Comparison of ENCODE assay signal across 16 cellular contexts in the genomic region with DNA sequence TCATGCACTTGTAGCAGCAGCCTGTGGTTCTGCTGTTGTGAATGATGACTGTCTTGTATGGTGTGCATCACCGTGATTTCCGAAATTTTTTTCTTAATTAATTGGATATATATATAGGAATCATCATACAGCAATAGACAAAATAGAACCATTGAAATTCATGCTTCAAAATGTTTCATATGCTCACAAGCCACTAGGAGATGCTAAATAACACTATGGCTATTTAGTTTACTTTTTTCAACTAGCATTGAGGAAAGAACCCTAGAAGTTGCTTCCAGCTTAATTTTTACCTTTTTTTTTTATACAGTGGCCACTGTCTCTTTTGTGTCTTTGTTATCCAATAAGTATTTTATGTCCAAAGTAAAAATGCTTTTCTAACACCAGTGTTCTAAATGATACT.
DNase-seq lines count a peak whose midpoint lies in the region; ATAC-seq and TF ChIP-seq lines count a peak whose summit lies in the region.
"Had no signal": no experiment of that assay in that cellular context is flagged by ENCODE, and none has a peak within 500 bp of the region (broad histone marks: within the 10 kb centered on the region; RNA-seq: fewer than 3 reads in every experiment).

No MANE protein-coding gene starts in this region.

- H3K27ac ChIP-seq in OCI-LY7 (ENCODE audit: low read depth, low read length, poor library complexity, severe bottlenecking): no peak overlapping the region
- H3K27ac ChIP-seq: ascending aorta, heart right ventricle, suprapubic skin had no signal

- H3K4me2 ChIP-seq in OCI-LY7 (ENCODE audit: low read length): no peak overlapping the region

- H2AFZ ChIP-seq in OCI-LY7 (ENCODE audit: low read length): no peak overlapping the region

- H3K9me3 Mint-ChIP-seq in glutamatergic neuron (ENCODE audit: unreplicated experiment): no peaks in the 10 kb centered on the region

- intact Hi-C loops in OCI-LY7 (cut with micrococcal nuclease; ENCODE audit: unreplicated experiment): no loop called here

- H3K4me1 ChIP-seq in OCI-LY7 (ENCODE audit: insufficient read depth, low read length, poor library complexity, severe bottlenecking): no peaks in the 10 kb centered on the region
- H3K4me1 ChIP-seq: ascending aorta had no signal

- no peak for DNase-seq in BJ (ENCODE audit: low read depth)
- DNase-seq in Kasumi-1 (lab: John Stamatoyannopoulos, UW): peak; percentile 6 to 24
- DNase-seq in astrocyte of the spinal cord (ENCODE audit: low read depth, low spot score): peak; percentile 29
- DNase-seq in kidney epithelial cell (ENCODE audit: low read depth): no peak
- no peak for DNase-seq in OCI-LY7 (ENCODE audit: low spot score)
- no peak for DNase-seq in NCI-H1436 treated with DMSO at 0.1 percent for 48 hours (lab: John Stamatoyannopoulos, UW)
- DNase-seq in glutamatergic neuron: no peak
- DNase-seq: activated effector memory CD4-positive, alpha-beta T cell treated with anti-CD3 and anti-CD28 coated beads, Interleukin-2, amount 50 U/mL, for 16 hours; C1 segment of cervical spinal cord; effector memory CD8-positive, alpha-beta T cell; heart right ventricle; stimulated activated CD4-positive, alpha-beta T cell treated with anti-CD3 and anti-CD28 coated beads, Interleukin-15, amount 100 ng/mL, for 24 hours had no signal

- no peak overlapping the region for H3K27ac Mint-ChIP-seq in glutamatergic neuron (ENCODE audit: unreplicated experiment)
- H3K27ac Mint-ChIP-seq: effector memory CD8-positive, alpha-beta T cell had no signal

- peaks cover 6% of the 10 kb centered on the region for H3K27me3 Mint-ChIP-seq in glutamatergic neuron (ENCODE audit: unreplicated experiment)
- H3K27me3 Mint-ChIP-seq: effector memory CD8-positive, alpha-beta T cell had no signal

- H3K9me2 ChIP-seq in OCI-LY7 (ENCODE audit: insufficient read depth, low read length): no peaks in the 10 kb centered on the region

- H3K27me3 ChIP-seq in BJ (ENCODE audit: control insufficient read depth, insufficient read depth, low read length) (no peaks in the 10 kb centered on the region), kidney epithelial cell (ENCODE audit: control insufficient read depth, insufficient read depth, low read length) (no peaks in the 10 kb centered on the region)
- H3K27me3 ChIP-seq: ascending aorta, heart right ventricle, suprapubic skin had no signal

- in situ Hi-C loops in astrocyte of the spinal cord (cut with HindIII; ENCODE audit: low sequenced_read_pairs): no loop called here

- H3K36me3 Mint-ChIP-seq in glutamatergic neuron (ENCODE audit: unreplicated experiment): no peaks in the 10 kb centered on the region

- H3K9me3 ChIP-seq in OCI-LY7 (ENCODE audit: low read length): no peaks in the 10 kb centered on the region
- H3K9me3 ChIP-seq: ascending aorta, suprapubic skin had no signal

- H3K79me2 ChIP-seq in OCI-LY7 (ENCODE audit: insufficient read depth, low read depth, low read length): no peaks in the 10 kb centered on the region

- H3K36me3 ChIP-seq in BJ (ENCODE audit: control insufficient read depth, insufficient read depth, low read length): no peaks in the 10 kb centered on the region
- no peaks in the 10 kb centered on the region for H3K36me3 ChIP-seq in kidney epithelial cell (ENCODE audit: control insufficient read depth, insufficient read depth, low read length)
- H3K36me3 ChIP-seq in OCI-LY7 (ENCODE audit: insufficient read depth, low read length): no peaks in the 10 kb centered on the region
- H3K36me3 ChIP-seq: ascending aorta, heart right ventricle, suprapubic skin had no signal

- no peak for ATAC-seq in HG03460 (IDR thresholded peaks at IDR 0.05; ENCODE audit: unreplicated experiment)
- ATAC-seq: effector memory CD8-positive, alpha-beta T cell; heart right ventricle; left lobe of liver had no signal

- no peaks in the 10 kb centered on the region for H4K20me1 ChIP-seq in OCI-LY7 (ENCODE audit: insufficient read depth, low read length)

- CTCF ChIA-PET in BJ (lab: Yijun Ruan, JAX): interaction anchor here (1.0 to 1.5 kb wide), 3 partner anchors 10 to 145 kb away, joined by 3 to 5 read pairs (median 4); no protein-coding TSS in a partner anchor
- CTCF ChIA-PET in OCI-LY7 (lab: Charles Lee; ENCODE audit: unreplicated experiment): no interaction called here

- TF ChIP-seq CTCF in BJ (IDR thresholded peaks at IDR 0.05; ENCODE audit: insufficient read depth, low read depth, low read length) (peak; percentile 30), astrocyte of the spinal cord (IDR thresholded peaks at IDR 0.05; ENCODE audit: low read depth, low read length) (peak; percentile 39), kidney epithelial cell (IDR thresholded peaks at IDR 0.05; ENCODE audit: insufficient read depth, low read length, poor library complexity, severe bottlenecking) (peak; percentile 28), OCI-LY7 (conservative IDR thresholded peaks at IDR 0.05; ENCODE audit: low read length) (no peak), glutamatergic neuron (IDR thresholded peaks at IDR 0.05; ENCODE audit: partially characterized antibody, unreplicated experiment) (no peak)

- H3K4me1 Mint-ChIP-seq in glutamatergic neuron (ENCODE audit: low read depth, unreplicated experiment): no peaks in the 10 kb centered on the region

- POLR2A ChIA-PET in BJ (lab: Charles Lee): interaction anchor here (0.5 kb wide), 1 partner anchor 569 kb away, joined by 4 read pairs; no protein-coding TSS in a partner anchor
- POLR2A ChIA-PET in OCI-LY7 (lab: Charles Lee): interaction anchor here (0.6 kb wide), 1 partner anchor 41 kb away, joined by 3 read pairs; no protein-coding TSS in a partner anchor

- H3K4me3 ChIP-seq in BJ (ENCODE audit: low read depth, low read length): no peak overlapping the region
- H3K4me3 ChIP-seq in astrocyte of the spinal cord (ENCODE audit: low read depth, low read length): no peak overlapping the region
- H3K4me3 ChIP-seq in kidney epithelial cell (ENCODE audit: low read depth, low read length): no peak overlapping the region
- no peak overlapping the region for H3K4me3 ChIP-seq in OCI-LY7 (ENCODE audit: low read depth, low read length, poor library complexity, severe bottlenecking)
- H3K4me3 ChIP-seq: ascending aorta, heart right ventricle, suprapubic skin had no signal

- H3K4me3 Mint-ChIP-seq in glutamatergic neuron (ENCODE audit: unreplicated experiment): no peak overlapping the region
- H3K4me3 Mint-ChIP-seq: effector memory CD8-positive, alpha-beta T cell had no signal

- no TSS peak for BruUV-seq in OCI-LY7 (replicated peaks; lab: Mats Ljungman, UMichigan)

Comparison
In these comparisons a context has a peak if more than half of its experiments do, and no peak if none do; other contexts are left out.
1. DNase-seq: peak in Kasumi-1 (2 of 2) and astrocyte of the spinal cord (single experiment); none in BJ (single experiment), kidney epithelial cell (single experiment), OCI-LY7 (single experiment), NCI-H1436 treated with DMSO at 0.1 percent for 48 hours (single experiment) and glutamatergic neuron (single experiment).
2. CTCF ChIP-seq: peak in BJ (single experiment), astrocyte of the spinal cord (single experiment) and kidney epithelial cell (single experiment); none in OCI-LY7 (single experiment) and glutamatergic neuron (single experiment).